7 cellular contexts compared by ENCODE assay signal in genomic region chr1:26799479-26800133, GRCh38. TPM values are rescaled to one million over a fixed set of nuclear protein-coding genes. Genes with fewer than 3 reads are reported as not detected.
DNase-seq lines count a peak whose midpoint lies in the region; ATAC-seq lines count a peak whose summit lies in the region.

No MANE protein-coding gene starts in this region.

- H3K4me1 ChIP-seq in aorta (ENCODE audit: control insufficient read depth in 1 of 2, insufficient read depth in 2 of 2, low read length in 2 of 2) = no peaks in the 10 kb centered on the region

- peaks cover 1% of the 10 kb centered on the region for H3K36me3 Mint-ChIP-seq in T-helper 17 cell (ENCODE audit: low read depth)
- peaks cover 24% of the 10 kb centered on the region for H3K36me3 Mint-ChIP-seq in effector memory CD8-positive, alpha-beta T cell (ENCODE audit: insufficient read depth)

- intact Hi-C loops in aorta (cut with DNase I) = no loop called here

- H3K4me3 ChIP-seq in aorta (ENCODE audit: low read length in 2 of 2) = no peak overlapping the region

- no peaks in the 10 kb centered on the region for H3K27me3 ChIP-seq in aorta (ENCODE audit: control insufficient read depth in 1 of 2, insufficient read depth in 2 of 2, low read length in 1 of 2)

- WGBS in aorta, 2 donors = 25 to 30% methylated on average over 5 of the region's 5 CpGs

- H3K27ac Mint-ChIP-seq in T-helper 17 cell = peak overlapping the region; percentile 92
- H3K27ac Mint-ChIP-seq in effector memory CD8-positive, alpha-beta T cell = peak overlapping the region; percentile 87 to 98

- H3K4me1 Mint-ChIP-seq in T-helper 17 cell = peaks cover 26% of the 10 kb centered on the region
- H3K4me1 Mint-ChIP-seq in effector memory CD8-positive, alpha-beta T cell (ENCODE audit: low read depth in 2 of 2) = peaks cover 35 to 37% of the 10 kb centered on the region in 2 donors

- H3K27ac ChIP-seq in aorta (ENCODE audit: low read depth in 1 of 2, low read length in 2 of 2) = peak overlapping the region in 1 of 2 donors; percentile 22

- H3K9me3 ChIP-seq in T-helper 17 cell (ENCODE audit: control insufficient read depth, low read length, poor library complexity, severe bottlenecking) = no peaks in the 10 kb centered on the region
- H3K9me3 ChIP-seq in aorta (ENCODE audit: control insufficient read depth, low read length) = no peaks in the 10 kb centered on the region

- ATAC-seq in T-helper 17 cell = peak; percentile 47
- ATAC-seq in effector memory CD8-positive, alpha-beta T cell (replicated peaks) = peak; percentile 62
- ATAC-seq in aorta (ENCODE audit: low FRiP score) = peak; percentile 57
- no peak for ATAC-seq in GM18858 (IDR thresholded peaks at IDR 0.05; ENCODE audit: unreplicated experiment)
- ATAC-seq in GM21360 (IDR thresholded peaks at IDR 0.05; ENCODE audit: unreplicated experiment) = no peak

- H3K27me3 Mint-ChIP-seq in T-helper 17 cell = no peaks in the 10 kb centered on the region
- H3K27me3 Mint-ChIP-seq in effector memory CD8-positive, alpha-beta T cell = no peaks in the 10 kb centered on the region

- H3K9me3 Mint-ChIP-seq in effector memory CD8-positive, alpha-beta T cell = no peaks in the 10 kb centered on the region

- peaks cover 6 to 7% of the 10 kb centered on the region in 2 donors for H3K36me3 ChIP-seq in aorta (ENCODE audit: control insufficient read depth in 1 of 2, insufficient read depth in 2 of 2, low read length in 1 of 2)

- DNase-seq in HT-29 (ENCODE audit: low spot score) (peak; percentile 67), T-helper 17 cell (no peak), mucosa of gallbladder (ENCODE audit: low spot score) (peak; percentile 41), aorta (peak in 1 of 2 donors; percentile 65)
- DNase-seq in effector memory CD8-positive, alpha-beta T cell = no peak

- peak overlapping the region; percentile 62 for H3K4me3 Mint-ChIP-seq in T-helper 17 cell
- peak overlapping the region; percentile 68 to 79 for H3K4me3 Mint-ChIP-seq in effector memory CD8-positive, alpha-beta T cell

RNA-seq across cellular contexts. Expression of gene PIGV, which starts 11.9 kb away (rescaled TPM):
- total RNA-seq in HT-29 (2014; rRNA removed; shearing (Covaris generic)) = 16.8 and 20.0 TPM in 2 replicates
- total RNA-seq in T-helper 17 cell = 10 to 100 TPM; 12.0 to 14.3 TPM
- 19.3 TPM for total RNA-seq in mucosa of gallbladder
- 10 to 100 TPM in 1 of 2 donors, 1 to 10 TPM in 1; 6.8 to 10.3 TPM for total RNA-seq in aorta
- polyA plus RNA-seq in aorta = 10 to 100 TPM in 1 of 2 donors, 1 to 10 TPM in 1; 6.9 to 10.9 TPM

RNA-seq across cellular contexts. Expression of gene ZDHHC18, which starts 26.9 kb away (rescaled TPM):
- total RNA-seq in HT-29 (2014; rRNA removed; shearing (Covaris generic)) = 22.9 and 30.0 TPM in 2 replicates
- total RNA-seq in T-helper 17 cell = 10 to 100 TPM; 70.2 to 71.2 TPM
- total RNA-seq in mucosa of gallbladder = 20.4 TPM
- total RNA-seq in aorta = 10 to 100 TPM; 18.0 to 21.4 TPM
- 1 to 10 TPM; 8.0 to 8.2 TPM for polyA plus RNA-seq in aorta

Comparison
In these comparisons a context has a peak if more than half of its experiments do, and no peak if none do; other contexts are left out.
1. DNase-seq: peak in HT-29 (single experiment) and mucosa of gallbladder (single experiment); none in T-helper 17 cell (0 of 3) and effector memory CD8-positive, alpha-beta T cell (0 of 3).
2. ATAC-seq: peak in T-helper 17 cell (single experiment), effector memory CD8-positive, alpha-beta T cell (single experiment) and aorta (single experiment); none in GM18858 (single experiment) and GM21360 (single experiment).